In genomic region chr1:52473039-52473438, GRCh38 we compare ENCODE assay signal across 26 cellular contexts.
"Had no signal": no experiment of that assay in that cellular context is flagged by ENCODE, and none has a peak within 500 bp of the region (broad histone marks: within the 10 kb centered on the region; RNA-seq: fewer than 3 reads in every experiment).

No MANE protein-coding gene starts in this region.

- H3K4me3 ChIP-seq: left lung, lung, ovary, right atrium auricular region, skin epidermis, stomach, testis, thyroid gland, transverse colon, upper lobe of left lung, vagina had no signal

- H3K27ac Mint-ChIP-seq: mesothelial cell of epicardium; natural killer cell; stimulated activated naive B cell treated with anti-CD40 and anti-IgM and Interleukin-4, amounts not matched to agents 10 μg/mL and 1 μg/mL and 100 μg/mL, for 72 hours had no signal

- H3K9me3 Mint-ChIP-seq: naive B cell; natural killer cell; stimulated activated naive B cell treated with anti-CD40 and anti-IgM and Interleukin-4, amounts not matched to agents 10 μg/mL and 1 μg/mL and 100 μg/mL, for 72 hours had no signal

- H3K4me3 Mint-ChIP-seq: mesothelial cell of epicardium; naive B cell; natural killer cell; stimulated activated naive B cell treated with anti-CD40 and anti-IgM and Interleukin-4, amounts not matched to agents 10 μg/mL and 1 μg/mL and 100 μg/mL, for 72 hours had no signal

- H3K27me3 Mint-ChIP-seq: naive B cell; progenitor cell of endocrine pancreas; stimulated activated naive B cell treated with anti-CD40 and anti-IgM and Interleukin-4, amounts not matched to agents 10 μg/mL and 1 μg/mL and 100 μg/mL, for 72 hours had no signal

- H3K9me3 ChIP-seq: left lung, ovary, right atrium auricular region, stomach, testis, thyroid gland, transverse colon, upper lobe of left lung, vagina had no signal

- H3K4me1 ChIP-seq: left lung, right atrium auricular region, testis, transverse colon, upper lobe of left lung, vagina had no signal

- H3K4me1 Mint-ChIP-seq: mesothelial cell of epicardium, natural killer cell had no signal

- H3K27me3 ChIP-seq: left lung, ovary, right atrium auricular region, stomach, testis, thyroid gland, transverse colon, upper lobe of left lung, vagina had no signal

- H3K36me3 ChIP-seq: ovary had no signal

- H3K27ac ChIP-seq: left lung, ovary, right atrium auricular region, skin epidermis, stomach, testis, thyroid gland, transverse colon, upper lobe of left lung, vagina had no signal

- DNase-seq: hippocampal formation; islet precursor cell; left cardiac atrium; left lung; mesendoderm; naive B cell; natural killer cell; ovary; stimulated activated CD4-positive, alpha-beta T cell treated with anti-CD3 and anti-CD28 coated beads, Interleukin-12 subunit alpha, Interleukin-12 subunit beta, amount 100 ng/mL, for 4 hours; stimulated activated CD4-positive, alpha-beta T cell treated with anti-CD3 and anti-CD28 coated beads, Interleukin-15, amount 100 ng/mL, for 24 hours; stimulated activated CD4-positive, alpha-beta T cell treated with anti-CD3 and anti-CD28 coated beads, Interleukin-2, amount 100 ng/mL, for 24 hours; stimulated activated CD4-positive, alpha-beta T cell treated with anti-CD3 and anti-CD28 coated beads, Interleukin-4, amount 100 ng/mL, for 1 hour; stimulated activated naive B cell treated with anti-CD40 and anti-IgM and Interleukin-4, amounts not matched to agents 10 μg/mL and 1 μg/mL and 100 μg/mL, for 72 hours; stimulated activated naive CD8-positive, alpha-beta T cell treated with anti-CD3 and anti-CD28 coated beads, Interleukin-15, Interleukin-2, amounts not matched to agents 100 U/mL and 50 U/mL, for 24 hours; stomach; testis; thyroid gland; transverse colon; upper lobe of left lung had no signal

- H3K36me3 Mint-ChIP-seq: natural killer cell had no signal

- ATAC-seq: left cardiac atrium; left lung; natural killer cell; sciatic nerve; stimulated activated naive B cell treated with anti-CD40 and anti-IgM and Interleukin-4, amounts not matched to agents 10 μg/mL and 1 μg/mL and 100 μg/mL, for 72 hours; stimulated activated naive CD8-positive, alpha-beta T cell treated with anti-CD3 and anti-CD28 coated beads, Interleukin-15, Interleukin-2, amounts not matched to agents 100 U/mL and 50 U/mL, for 24 hours had no signal
